9 cellular contexts compared by ENCODE assay signal in the genomic region with DNA sequence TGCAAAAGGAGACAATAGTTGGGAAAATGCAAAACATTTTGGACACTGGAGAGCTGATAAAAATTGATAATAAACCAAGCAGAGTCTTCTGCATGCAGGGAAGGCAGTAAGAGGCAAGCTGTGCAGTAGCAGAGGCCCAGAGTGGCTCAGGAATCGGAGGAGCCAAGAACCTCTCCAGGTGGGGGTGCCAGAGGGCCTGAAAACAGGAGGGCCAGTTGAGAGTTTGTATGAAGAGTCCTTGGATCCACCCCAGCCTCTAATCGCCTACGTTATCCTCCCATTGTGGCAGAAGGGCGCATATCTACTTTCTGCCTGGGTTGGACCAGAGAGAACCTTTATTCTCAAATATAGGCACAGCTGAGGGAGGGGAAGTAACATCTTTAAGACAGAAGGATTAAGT. TPM values are rescaled to one million over a fixed set of nuclear protein-coding genes. Genes with fewer than 3 reads are reported as not detected.
DNase-seq lines count a peak whose midpoint lies in the region; ATAC-seq and TF ChIP-seq lines count a peak whose summit lies in the region.
"Had no signal": no experiment of that assay in that cellular context is flagged by ENCODE, and none has a peak within 500 bp of the region (broad histone marks: within the 10 kb centered on the region; RNA-seq: fewer than 3 reads in every experiment).

No MANE protein-coding gene starts in this region.

- no peak overlapping the region for H3K4me2 ChIP-seq in Karpas-422 (ENCODE audit: low read depth, low read length, poor library complexity, severe bottlenecking)
- no peak overlapping the region for H3K4me2 ChIP-seq in PC-9

- no peaks in the 10 kb centered on the region for H4K20me1 ChIP-seq in Karpas-422 (ENCODE audit: insufficient read depth, low read depth, low read length)
- H4K20me1 ChIP-seq in PC-9 (ENCODE audit: insufficient read depth) = no peaks in the 10 kb centered on the region

- WGBS in lower leg skin, 2 donors = 85 to 89% methylated on average over 4 of the region's 4 CpGs

- POLR2A ChIA-PET in PC-9 (lab: Charles Lee; ENCODE audit: unreplicated experiment) = no interaction called here

- ATAC-seq in left cardiac atrium = peak; percentile 57
- ATAC-seq in GM21360 (IDR thresholded peaks at IDR 0.05; ENCODE audit: unreplicated experiment) = no peak

- no peaks in the 10 kb centered on the region for H3F3A ChIP-seq in PC-9 (ENCODE audit: insufficient read depth, low read depth)

- CTCF ChIA-PET in PC-9 (lab: Charles Lee) = no interaction called here

- H3K4me3 ChIP-seq in Karpas-422 (ENCODE audit: low read length) (no peak overlapping the region), PC-9 (no peak overlapping the region), lower leg skin (ENCODE audit: low read depth, poor library complexity, severe bottlenecking) (no peak overlapping the region)
- H3K4me3 ChIP-seq: cardiac muscle cell had no signal

- peak; percentile 59 for DNase-seq in COR-L47 (lab: John Stamatoyannopoulos, UW)
- peak; percentile 60 for DNase-seq in Karpas-422
- DNase-seq in NOMO-1 (lab: John Stamatoyannopoulos, UW; ENCODE audit: unreplicated experiment in 2 of 2) = peak; percentile 20 to 38
- peak; percentile 34 for DNase-seq in left cardiac atrium
- no peak for DNase-seq in activated CD4-positive, CD25-positive, alpha-beta regulatory T cell treated with anti-CD3 and anti-CD28 coated beads, Interleukin-2, amount 50 U/mL, for 72 hours
- no peak for DNase-seq in PC-9
- no peak for DNase-seq in lower leg skin (ENCODE audit: low spot score in 2 of 2)

- H3K79me2 ChIP-seq in Karpas-422 (ENCODE audit: low read length) (no peaks in the 10 kb centered on the region), PC-9 (ENCODE audit: low read depth) (no peaks in the 10 kb centered on the region)

- TF ChIP-seq POLR2A in lower leg skin (IDR thresholded peaks at IDR 0.05) = no peak

- H3K36me3 ChIP-seq in Karpas-422 (ENCODE audit: insufficient read depth, low read length) (no peaks in the 10 kb centered on the region), PC-9 (ENCODE audit: low read depth) (no peaks in the 10 kb centered on the region)
- H3K36me3 ChIP-seq: cardiac muscle cell had no signal

- intact Hi-C loops in left cardiac atrium (cut with DNase I) = loop anchor here (5.0 to 10.0 kb wide), 2 partner anchors 346 to 349 kb away; a partner anchor contains a TSS
- intact Hi-C loops in PC-9 (cut with micrococcal nuclease; ENCODE audit: unreplicated experiment) = no loop called here
- intact Hi-C loops in lower leg skin (cut with DNase I; ENCODE audit: low total_unique reads) = no loop called here

- no peak; the same call in 1 of the 2 replicates for TF ChIP-seq CTCF in PC-9 (conservative IDR thresholded peaks at IDR 0.05)
- no peak for TF ChIP-seq CTCF in lower leg skin (IDR thresholded peaks at IDR 0.05)

- H3K9me2 ChIP-seq in Karpas-422 (replicated peaks; ENCODE audit: insufficient read depth, low read length) (no peaks in the 10 kb centered on the region), PC-9 (ENCODE audit: insufficient read depth) (no peaks in the 10 kb centered on the region)

- H3K9ac ChIP-seq in Karpas-422 (ENCODE audit: low read length) = no peak overlapping the region

- no TSS peak for BruUV-seq in PC-9 (replicated peaks; lab: Mats Ljungman, UMichigan)

- no peaks in the 10 kb centered on the region for H3K4me1 ChIP-seq in Karpas-422 (ENCODE audit: low read length)
- no peaks in the 10 kb centered on the region for H3K4me1 ChIP-seq in PC-9 (replicated peaks; ENCODE audit: insufficient read depth)

- no peaks in the 10 kb centered on the region for H3K9me3 ChIP-seq in Karpas-422 (ENCODE audit: low read length)
- H3K9me3 ChIP-seq in PC-9 (ENCODE audit: insufficient read depth, low read depth) = no peaks in the 10 kb centered on the region

- H2AFZ ChIP-seq in Karpas-422 (ENCODE audit: low read length) (no peak overlapping the region), PC-9 (no peak overlapping the region)

- H3K27me3 ChIP-seq in Karpas-422 (ENCODE audit: low read length) = no peaks in the 10 kb centered on the region
- no peaks in the 10 kb centered on the region for H3K27me3 ChIP-seq in PC-9 (ENCODE audit: insufficient read depth, low read depth)
- H3K27me3 ChIP-seq: cardiac muscle cell had no signal

- H3K27ac ChIP-seq in Karpas-422 (ENCODE audit: low read length) = no peak overlapping the region
- H3K27ac ChIP-seq in PC-9 = no peak overlapping the region
- H3K27ac ChIP-seq: cardiac muscle cell had no signal

RNA-seq across cellular contexts. Expression of a gene that starts 48.9 kb away (rescaled TPM):
- not detected in 2 replicates for total RNA-seq in Karpas-422 (2014; rRNA removed; shearing (Covaris generic); ENCODE audit: low replicate concordance)
- total RNA-seq in left cardiac atrium = 10 to 100 TPM; 25.6 to 44.4 TPM
- 40.2 and 77.6 TPM in 2 replicates for total RNA-seq in PC-9 (2021)
- total RNA-seq in lower leg skin = 10 to 100 TPM in 2 of 4 donors, 1 to 10 TPM in 2; 1.0 to 28.8 (median 9.0) TPM

Comparison
In these comparisons a context has a peak if more than half of its experiments do, and no peak if none do; other contexts are left out.
1. DNase-seq: peak in COR-L47 (single experiment), Karpas-422 (single experiment), NOMO-1 (2 of 2) and left cardiac atrium (single experiment); none in activated CD4-positive, CD25-positive, alpha-beta regulatory T cell treated with anti-CD3 and anti-CD28 coated beads, Interleukin-2, amount 50 U/mL, for 72 hours (single experiment), PC-9 (0 of 2) and lower leg skin (0 of 2).
2. intact Hi-C loops: an anchor here in left cardiac atrium (5.0 to 10.0 kb wide); none called in PC-9 and lower leg skin.